1 cellular context compared by ENCODE assay signal in genomic region chr11:57357310-57357709, GRCh38.
A peak's percentile ranks its signal among the peaks of the same experiment; 100 is the strongest.
TF ChIP-seq lines count a peak whose summit lies in the region.

No MANE protein-coding gene starts in this region.

TF ChIP-seq in K562, 482 proteins besides CTCF, POLR2A, EP300 and RAD21:
- TF ChIP-seq RCOR1 (IDR thresholded peaks at IDR 0.05; ENCODE audit: borderline replicate concordance in 1 of 2, low read depth in 2 of 2, low read length in 2 of 2) (peak in 1 of 2 experiments; percentile 66; a peak in 2 of 4 replicates), RBM25 (IDR thresholded peaks at IDR 0.05; ENCODE audit: low read depth, low read length, severe bottlenecking) (peak; percentile 97), ADNP (tag; IDR thresholded peaks at IDR 0.05) (peak; percentile 33; the same call in 1 of the 2 replicates), PTBP1 (IDR thresholded peaks at IDR 0.05; ENCODE audit: low read depth, low read length) (0 out of 2 replicates have a peak, but pooled peaks have one; percentile 33), KDM1A (IDR thresholded peaks at IDR 0.05) (peak; percentile 22 to 59; a peak in 2 of 4 replicates), ZNF347 (CRISPR knock-in tag; IDR thresholded peaks at IDR 0.05; ENCODE audit: low read depth) (no peak), SMARCA5 (IDR thresholded peaks at IDR 0.05) (peak; percentile 27; the same call in 1 of the 2 replicates), PHF21A (IDR thresholded peaks at IDR 0.05; ENCODE audit: borderline replicate concordance, low read depth) (no peak), BCOR (IDR thresholded peaks at IDR 0.05) (peak; percentile 80), HDAC2 (IDR thresholded peaks at IDR 0.05) (peak; percentile 20; the same call in 1 of the 2 replicates)
